ENCODE assay signal across 8 cellular contexts in the genomic region with DNA sequence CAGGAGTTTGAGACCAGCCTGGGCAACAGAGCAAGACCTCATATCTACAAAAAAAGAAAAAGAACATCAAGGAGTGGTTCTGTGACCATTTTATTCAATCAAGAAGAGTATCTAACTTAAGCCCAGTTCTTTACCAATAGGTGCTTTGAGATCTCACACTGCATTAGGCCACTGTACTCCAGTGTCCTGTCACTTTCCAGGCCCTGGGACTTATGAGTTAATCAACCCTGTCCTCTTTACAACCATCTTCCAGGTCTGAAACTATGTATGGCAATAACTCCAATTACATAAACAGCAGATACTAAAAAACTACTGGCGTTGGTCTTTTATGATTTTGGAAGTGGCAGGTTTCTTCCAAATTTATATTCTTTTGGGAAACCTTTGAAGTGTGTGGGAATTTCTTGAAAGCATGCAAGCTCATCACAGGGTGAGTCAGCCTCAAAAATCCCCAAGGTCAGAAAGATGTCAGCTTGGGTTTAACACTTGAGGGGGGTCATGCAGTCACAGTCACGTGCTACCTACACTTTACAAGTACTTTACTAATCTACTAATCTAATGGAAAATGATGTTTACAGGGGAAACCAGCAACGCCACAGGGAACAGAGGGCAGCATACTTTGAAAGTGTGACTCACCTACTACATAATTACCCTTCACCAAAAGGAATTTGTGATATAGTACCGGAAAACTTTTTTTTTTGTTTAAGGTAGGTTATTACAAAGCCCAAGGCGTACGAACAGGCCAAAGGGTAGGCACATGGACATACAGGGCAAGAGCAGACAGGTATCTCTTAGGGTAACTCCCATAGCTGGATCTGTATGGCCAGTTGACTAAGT. TPM values are rescaled to one million over a fixed set of nuclear protein-coding genes. Genes with fewer than 3 reads are reported as not detected.
DNase-seq lines count a peak whose midpoint lies in the region; ATAC-seq, FAIRE-seq and TF ChIP-seq lines count a peak whose summit lies in the region.

No MANE protein-coding gene starts in this region.

- in situ Hi-C loops in GM13976 (cut with MboI; ENCODE audit: low sequenced_read_pairs, unreplicated experiment) = no loop called here
- in situ Hi-C loops in GM12878 (cut with MboI) = no loop called here

- no peaks in the 10 kb centered on the region for H3K27me3 Mint-ChIP-seq in osteocyte (ENCODE audit: unreplicated experiment)

- peak; percentile 53 to 82; a peak in 2 of 4 replicates for TF ChIP-seq EP300 in GM12878 (IDR thresholded peaks at IDR 0.05; ENCODE audit: borderline replicate concordance in 1 of 2, control insufficient read depth in 1 of 2, low read depth in 2 of 2, low read length in 2 of 2)

- H3K79me2 ChIP-seq in GM12878 (ENCODE audit: control insufficient read depth, insufficient read depth, low read length) = peaks cover 28% of the 10 kb centered on the region

- no peak overlapping the region for H3K4me3 Mint-ChIP-seq in osteocyte (ENCODE audit: unreplicated experiment)

- no peak overlapping the region for H3K4me3 ChIP-seq in GM12878

- intact Hi-C loops in GM12878 (cut with micrococcal nuclease; ENCODE audit: unreplicated experiment) = no loop called here

- peaks cover 21% of the 10 kb centered on the region for H3K4me1 Mint-ChIP-seq in osteocyte (ENCODE audit: unreplicated experiment)

- H3K27ac Mint-ChIP-seq in osteocyte (ENCODE audit: unreplicated experiment) = peak overlapping the region; percentile 13

- ATAC-seq in GM12878 = peak; percentile 80
- no peak for ATAC-seq in GM18511 (IDR thresholded peaks at IDR 0.05; ENCODE audit: unreplicated experiment)

- H3K27ac ChIP-seq in GM12878 (ENCODE audit: control insufficient read depth, insufficient read depth) = peak overlapping the region; percentile 75

- H3K9me3 ChIP-seq in GM12878 (replicated peaks; ENCODE audit: control insufficient read depth, insufficient read depth, low read length) = no peaks in the 10 kb centered on the region

- POLR2A ChIA-PET in GM12878 (lab: Charles Lee) = interaction anchor here (0.6 to 2.3 kb wide), 4 partner anchors 8 to 101 kb away, joined by 6 to 9 read pairs (median 8); no protein-coding TSS in a partner anchor

- WGBS in GM12878 (ENCODE audit: insufficient coverage, insufficient replicate concordance, low lambda C conversion rate, missing lambda C conversion rate) = 29% methylated on average over 6 of the region's 6 CpGs

- TF ChIP-seq RAD21 in GM12878 (IDR thresholded peaks at IDR 0.05; ENCODE audit: insufficient read depth, low read depth, low read length) = no peak

- peak; percentile 86 for FAIRE-seq in GM12878 (lab: Jason Lieb, UNC)

- H3K36me3 Mint-ChIP-seq in osteocyte (ENCODE audit: unreplicated experiment) = peaks cover 6% of the 10 kb centered on the region

- RAD21 ChIA-PET in GM12878 (lab: Charles Lee; ENCODE audit: unreplicated experiment) = interaction anchor here (1.1 to 1.6 kb wide), 4 partner anchors 9 to 15 kb away, joined by 3 to 9 read pairs (median 6); a partner anchor contains a TSS

- H3K27me3 ChIP-seq in GM12878 (replicated peaks in 1 of 2; ENCODE audit: control insufficient read depth in 2 of 2, insufficient read depth in 2 of 2, low read length in 1 of 2) = no peaks in the 10 kb centered on the region

- TSS peak; percentile 47 for BruUV-seq in GM12878 (replicated peaks; lab: Mats Ljungman, UMichigan)

- no peaks in the 10 kb centered on the region for H4K20me1 ChIP-seq in GM12878 (ENCODE audit: control insufficient read depth, insufficient read depth)

- H3K4me2 ChIP-seq in GM12878 (ENCODE audit: control insufficient read depth, insufficient read depth) = peak overlapping the region; percentile 53; the same call in 1 of the 2 replicates

- no peak overlapping the region for H2AFZ ChIP-seq in GM12878 (ENCODE audit: control insufficient read depth, low read depth, low read length)

- peaks cover 1 to 12% of the 10 kb centered on the region in 2 experiments; a peak in 3 of 4 replicates for H3K36me3 ChIP-seq in GM12878 (ENCODE audit: control insufficient read depth in 2 of 2, insufficient read depth in 2 of 2, low read length in 1 of 2)

- CTCF ChIA-PET in GM12878 (lab: Yijun Ruan, JAX) = interaction anchor here (1.2 to 1.8 kb wide), 5 partner anchors 9 to 619 kb away, joined by 3 to 6 read pairs (median 4); no protein-coding TSS in a partner anchor

- no peaks in the 10 kb centered on the region for H3K9me3 Mint-ChIP-seq in osteocyte (ENCODE audit: unreplicated experiment)

- SMC1A ChIA-PET in GM12878 (lab: Charles Lee; ENCODE audit: uncharacterized antibody, unreplicated experiment) = interaction anchor here (0.8 to 2.2 kb wide), 4 partner anchors 9 to 19 kb away, joined by 3 to 12 read pairs (median 8); a partner anchor contains a TSS

- DNase-seq in GM13976 (ENCODE audit: low spot score) = peak; percentile 68
- DNase-seq in HPDE6-E6E7 (ENCODE audit: extremely low spot score) = peak; percentile 88
- no peak for DNase-seq in GM12878 (ENCODE audit: low read depth, low spot score)
- no peak for DNase-seq in osteocyte (ENCODE audit: extremely low spot score, unreplicated experiment)
- no peak for DNase-seq in DMS153 (lab: John Stamatoyannopoulos, UW)
- DNase-seq in SKM-1 (lab: John Stamatoyannopoulos, UW; ENCODE audit: unreplicated experiment) = no peak
- DNase-seq in putamen (ENCODE audit: low spot score) = no peak

- TF ChIP-seq CTCF in GM13976 (IDR thresholded peaks at IDR 0.05; ENCODE audit: borderline replicate concordance, control extremely low read depth, extremely low read depth, insufficient read depth, missing control alignments) (no peak), GM12878 (IDR thresholded peaks at IDR 0.05 in 2 of 3, conservative IDR thresholded peaks at IDR 0.05 in 1 of 3; ENCODE audit: control insufficient read depth in 2 of 3, extremely low read depth in 1 of 3, insufficient read depth in 1 of 3, low read depth in 3 of 3, low read length in 3 of 3) (no peak), osteocyte (IDR thresholded peaks at IDR 0.05) (no peak)

- H3K9ac ChIP-seq in GM12878 (ENCODE audit: control insufficient read depth, insufficient read depth, low read length) = no peak overlapping the region; the same call in 1 of the 2 replicates

- no peak for TF ChIP-seq POLR2A in GM12878 (IDR thresholded peaks at IDR 0.05; ENCODE audit: low read depth, low read length)

- peaks cover 29% of the 10 kb centered on the region for H3K4me1 ChIP-seq in GM12878 (ENCODE audit: control insufficient read depth, insufficient read depth, low read length)

TF ChIP-seq in GM12878, 131 proteins besides CTCF, POLR2A, EP300 and RAD21 (continues in another document):
- peak; percentile 95 for TF ChIP-seq BHLHE40 (IDR thresholded peaks at IDR 0.05; ENCODE audit: borderline replicate concordance in 1 of 2, low read depth in 2 of 2, low read length in 1 of 2)
- TF ChIP-seq ATF7 (IDR thresholded peaks at IDR 0.05; ENCODE audit: low read depth) = peak; percentile 81
- peak; percentile 70 for TF ChIP-seq RELA (IDR thresholded peaks at IDR 0.05; ENCODE audit: borderline replicate concordance, partially characterized antibody)
- TF ChIP-seq, protein P1, sequence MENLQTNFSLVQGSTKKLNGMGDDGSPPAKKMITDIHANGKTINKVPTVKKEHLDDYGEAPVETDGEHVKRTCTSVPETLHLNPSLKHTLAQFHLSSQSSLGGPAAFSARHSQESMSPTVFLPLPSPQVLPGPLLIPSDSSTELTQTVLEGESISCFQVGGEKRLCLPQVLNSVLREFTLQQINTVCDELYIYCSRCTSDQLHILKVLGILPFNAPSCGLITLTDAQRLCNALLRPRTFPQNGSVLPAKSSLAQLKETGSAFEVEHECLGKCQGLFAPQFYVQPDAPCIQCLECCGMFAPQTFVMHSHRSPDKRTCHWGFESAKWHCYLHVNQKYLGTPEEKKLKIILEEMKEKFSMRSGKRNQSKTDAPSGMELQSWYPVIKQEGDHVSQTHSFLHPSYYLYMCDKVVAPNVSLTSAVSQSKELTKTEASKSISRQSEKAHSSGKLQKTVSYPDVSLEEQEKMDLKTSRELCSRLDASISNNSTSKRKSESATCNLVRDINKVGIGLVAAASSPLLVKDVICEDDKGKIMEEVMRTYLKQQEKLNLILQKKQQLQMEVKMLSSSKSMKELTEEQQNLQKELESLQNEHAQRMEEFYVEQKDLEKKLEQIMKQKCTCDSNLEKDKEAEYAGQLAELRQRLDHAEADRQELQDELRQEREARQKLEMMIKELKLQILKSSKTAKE (IDR thresholded peaks at IDR 0.05; ENCODE audit: low read depth, poor library complexity, severe bottlenecking) = peak; percentile 76
- TF ChIP-seq MTA2 (IDR thresholded peaks at IDR 0.05; ENCODE audit: low read depth) = peak; percentile 82; the same call in 1 of the 2 replicates
- TF ChIP-seq NR2F1 (conservative IDR thresholded peaks at IDR 0.05) = peak; percentile 96
- TF ChIP-seq MEF2B (IDR thresholded peaks at IDR 0.05; ENCODE audit: partially characterized antibody, poor library complexity, severe bottlenecking) = peak; percentile 73
- no peak for TF ChIP-seq TCF12 (IDR thresholded peaks at IDR 0.05; ENCODE audit: low read depth, low read length)
- TF ChIP-seq FOXM1 (IDR thresholded peaks at IDR 0.05; ENCODE audit: low read depth, low read length) = peak; percentile 45; the same call in 1 of the 2 replicates
- peak; percentile 78 for TF ChIP-seq NFIC (IDR thresholded peaks at IDR 0.05; ENCODE audit: low read depth, low read length)
- peak; percentile 91 to 95 for TF ChIP-seq IKZF2 (IDR thresholded peaks at IDR 0.05)
- no peak for TF ChIP-seq NR2C2 (IDR thresholded peaks at IDR 0.05; ENCODE audit: borderline replicate concordance, control insufficient read depth, insufficient read length, low read depth)

RNA-seq across cellular contexts. Expression of a gene that starts 15.6 kb away (rescaled TPM):
- 75.1 and 77.2 TPM in 2 replicates for total RNA-seq in GM12878 (2013; cell fraction: nucleolus; rRNA removed)
- total RNA-seq in GM12878 (2014; rRNA removed) (41.3 and 44.7 TPM in 2 replicates), GM12878 (2014; rRNA removed; fragmentation: Illumina TruSeq; extraction: Trizol) (24.2 and 25.8 TPM in 2 replicates), GM12878 (2021) (62.7 and 63.4 TPM in 2 replicates), osteocyte (32.9 and 36.2 TPM in 2 replicates)
- 18.1 TPM for polyA plus RNA-seq in GM12878 (2011; ENCODE audit: low read depth)
- polyA plus RNA-seq in GM12878 (2011; rRNA removed) (22.5 and 46.8 TPM in 2 replicates), GM12878 (2014; fragmentation: Illumina TruSeq; extraction: Trizol) (24.5 and 36.9 TPM in 2 replicates), GM12878 (2014; fragmentation: Nextera tagmentation; extraction: Ambion mirVana) (10 to 100 TPM; 31.1 to 44.9 TPM), GM12878 (2014; rRNA removed) (49.1 and 51.4 TPM in 2 replicates), GM12878 (2016; fragmentation: Nextera tagmentation; extraction: Ambion mirVana) (10 to 100 TPM; 48.3 to 54.9 TPM)
- polyA plus RNA-seq in GM12878 (2011; cell fraction: cytosol; rRNA removed) = 66.2 and 74.7 TPM in 2 replicates
- polyA plus RNA-seq in GM12878 (2011; cell fraction: nucleus; rRNA removed) = 157 and 166 TPM in 2 replicates
- polyA plus RNA-seq in GM12878 (2012) = 34.4 and 39.1 TPM in 2 replicates
- 28.3 and 51.8 TPM in 2 replicates for polyA minus RNA-seq in GM12878 (2011; rRNA and poly(A)+ RNA removed)
- polyA minus RNA-seq in GM12878 (2011; cell fraction: cytosol; rRNA and poly(A)+ RNA removed) = 19.8 and 21.5 TPM in 2 replicates
- 24.8 and 28.7 TPM in 2 replicates for polyA minus RNA-seq in GM12878 (2011; cell fraction: nucleus; rRNA and poly(A)+ RNA removed)

Comparison
In these comparisons a context has a peak if more than half of its experiments do, and no peak if none do; other contexts are left out.
1. DNase-seq: peak in GM13976 (single experiment) and HPDE6-E6E7 (single experiment); none in GM12878 (single experiment), osteocyte (single experiment), DMS153 (single experiment), SKM-1 (single experiment) and putamen (single experiment).